9 cellular contexts compared by ENCODE assay signal in the genomic region with DNA sequence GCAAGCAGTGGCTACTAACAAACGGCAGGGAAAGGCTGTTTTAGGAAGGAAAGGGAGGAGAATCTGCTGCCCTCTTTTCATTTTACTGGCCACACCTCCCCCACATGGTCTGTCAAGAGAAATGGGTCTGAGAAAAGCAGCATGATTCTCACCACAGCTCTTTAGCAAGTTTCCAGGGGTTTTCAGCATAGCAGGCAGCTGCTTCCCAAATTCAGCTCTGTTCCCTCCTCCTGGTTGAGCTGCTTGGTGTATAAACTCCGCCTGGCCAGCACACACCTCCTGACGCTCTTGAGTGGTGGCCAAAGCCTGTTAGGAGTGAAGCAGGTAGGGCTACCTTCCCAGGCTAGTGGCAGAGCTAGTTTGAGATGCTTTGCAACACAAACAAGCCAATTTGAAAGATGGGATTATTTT.
DNase-seq lines count a peak whose midpoint lies in the region; ATAC-seq and TF ChIP-seq lines count a peak whose summit lies in the region.
"Had no signal": no experiment of that assay in that cellular context is flagged by ENCODE, and none has a peak within 500 bp of the region (broad histone marks: within the 10 kb centered on the region; RNA-seq: fewer than 3 reads in every experiment).

No MANE protein-coding gene starts in this region.

- no peaks in the 10 kb centered on the region for H3K27me3 Mint-ChIP-seq in endothelial cell (ENCODE audit: unreplicated experiment)

- H3K9me3 ChIP-seq in mesodermal cell (ENCODE audit: control insufficient read depth, low read length), result no peaks in the 10 kb centered on the region

- peaks cover 33% of the 10 kb centered on the region for H3K4me1 ChIP-seq in mesodermal cell (ENCODE audit: control insufficient read depth, insufficient read depth, low read length, poor library complexity, severe bottlenecking)

- H3K4me1 Mint-ChIP-seq in endothelial cell (ENCODE audit: unreplicated experiment), result peaks cover 13% of the 10 kb centered on the region

- H3K27ac Mint-ChIP-seq in endothelial cell (ENCODE audit: unreplicated experiment), result no peak overlapping the region

- ATAC-seq in Right ventricle myocardium inferior, result peak; percentile 73
- no peak for ATAC-seq in GM21737 (IDR thresholded peaks at IDR 0.05; ENCODE audit: unreplicated experiment)
- ATAC-seq in HG03565 (IDR thresholded peaks at IDR 0.05; ENCODE audit: unreplicated experiment), result no peak
- no peak for ATAC-seq in HG03460 (IDR thresholded peaks at IDR 0.05; ENCODE audit: unreplicated experiment)
- ATAC-seq: naive thymus-derived CD8-positive, alpha-beta T cell had no signal

- no peaks in the 10 kb centered on the region for H3K36me3 ChIP-seq in mesodermal cell (ENCODE audit: control insufficient read depth, insufficient read depth, low read length)

- no peak for TF ChIP-seq CTCF in endothelial cell (IDR thresholded peaks at IDR 0.05; ENCODE audit: unreplicated experiment)

- H3K27ac ChIP-seq in mesodermal cell (ENCODE audit: low read depth, low read length, severe bottlenecking), result peak overlapping the region; percentile 89

- H3K9me3 Mint-ChIP-seq in endothelial cell (ENCODE audit: unreplicated experiment), result no peaks in the 10 kb centered on the region
- H3K9me3 Mint-ChIP-seq: naive thymus-derived CD8-positive, alpha-beta T cell had no signal

- H3K4me3 Mint-ChIP-seq in endothelial cell (ENCODE audit: unreplicated experiment), result peak overlapping the region; percentile 68

- DNase-seq in Right ventricle myocardium inferior (ENCODE audit: missing footprints) (no peak), cardiac septum (ENCODE audit: low spot score) (no peak), endothelial cell (ENCODE audit: low spot score) (peak; percentile 16), Kasumi-1 (lab: John Stamatoyannopoulos, UW) (no peak)

- no peaks in the 10 kb centered on the region for H3K36me3 Mint-ChIP-seq in endothelial cell (ENCODE audit: low read depth, unreplicated experiment)
- H3K36me3 Mint-ChIP-seq: naive thymus-derived CD8-positive, alpha-beta T cell had no signal

- peak overlapping the region; percentile 18 for H3K4me3 ChIP-seq in mesodermal cell (ENCODE audit: extremely low read depth, insufficient read depth, low read length, poor library complexity, severe bottlenecking)

- 0% methylated on average over 1 of the region's 3 CpGs for WGBS in mesodermal cell (ENCODE audit: insufficient coverage in 2 of 2), 2 experiments

- intact Hi-C loops in Right ventricle myocardium inferior (cut with DNase I), result loop anchor here (2.0 to 5.0 kb wide), 2 partner anchors 202 to 432 kb away; no protein-coding TSS in a partner anchor
- intact Hi-C loops in cardiac septum (cut with DNase I), result loop anchor here (10.0 kb wide), 1 partner anchor 430 kb away; no protein-coding TSS in a partner anchor
